In genomic region chr3:55690746-55691540, GRCh38 we compare ENCODE assay signal across 8 cellular contexts.
DNase-seq lines count a peak whose midpoint lies in the region; ATAC-seq, FAIRE-seq and TF ChIP-seq lines count a peak whose summit lies in the region.

No MANE protein-coding gene starts in this region.

- intact Hi-C loops in right cardiac atrium (cut with DNase I), result no loop called here

- no peaks in the 10 kb centered on the region for H3K36me3 ChIP-seq in kidney epithelial cell (ENCODE audit: control insufficient read depth, insufficient read depth, low read length)

- 72% methylated on average over 7 of the region's 7 CpGs for WGBS in right cardiac atrium

- FAIRE-seq in GM12891 (lab: Jason Lieb, UNC), result peak; percentile 95

- peak; percentile 56 for ATAC-seq in GM21619 (IDR thresholded peaks at IDR 0.05; ENCODE audit: unreplicated experiment)
- ATAC-seq in GM18873 (IDR thresholded peaks at IDR 0.05; ENCODE audit: low FRiP score, unreplicated experiment), result no peak
- no peak for ATAC-seq in right cardiac atrium

- no peaks in the 10 kb centered on the region for H3K27me3 ChIP-seq in kidney epithelial cell (ENCODE audit: control insufficient read depth, insufficient read depth, low read length)
- H3K27me3 ChIP-seq in right cardiac atrium (ENCODE audit: control insufficient read depth, insufficient read depth), result no peaks in the 10 kb centered on the region

- H3K4me3 ChIP-seq in kidney epithelial cell (ENCODE audit: low read depth, low read length) (no peak overlapping the region), right cardiac atrium (ENCODE audit: low read length) (no peak overlapping the region)

- no peaks in the 10 kb centered on the region for H3K9me3 ChIP-seq in right cardiac atrium (ENCODE audit: control insufficient read depth, low read length)

- no peak for TF ChIP-seq POLR2A in GM12891 (IDR thresholded peaks at IDR 0.05; ENCODE audit: low read depth, low read length)

- peaks cover 2% of the 10 kb centered on the region for H3K4me1 ChIP-seq in right cardiac atrium (ENCODE audit: control insufficient read depth, insufficient read depth, low read length)

- TF ChIP-seq CTCF in kidney epithelial cell (IDR thresholded peaks at IDR 0.05; ENCODE audit: insufficient read depth, low read length, poor library complexity, severe bottlenecking), result no peak

- no peak for DNase-seq in GM12891 (ENCODE audit: insufficient read length, low spot score)
- DNase-seq in NCI-H2171 (lab: John Stamatoyannopoulos, UW), result peak; percentile 33
- DNase-seq in kidney epithelial cell (ENCODE audit: low read depth), result peak; percentile 21
- no peak for DNase-seq in AG08396 (ENCODE audit: low spot score)
- no peak for DNase-seq in T-helper 1 cell
- no peak for DNase-seq in right cardiac atrium

- H3K27ac ChIP-seq in right cardiac atrium (ENCODE audit: low read length), result no peak overlapping the region

TF ChIP-seq in GM12891, 5 proteins besides CTCF, POLR2A, EP300 and RAD21:
- TF ChIP-seq POU2F2 (IDR thresholded peaks at IDR 0.05; ENCODE audit: low read depth, low read length) (no peak), TAF1 (IDR thresholded peaks at IDR 0.05; ENCODE audit: low read depth, low read length) (no peak), SPI1 (IDR thresholded peaks at IDR 0.05; ENCODE audit: low read depth, low read length) (peak; percentile 43; the same call in 1 of the 2 replicates), POLR2AphosphoS5 (IDR thresholded peaks at IDR 0.05; ENCODE audit: low read depth, low read length) (no peak), PAX5 (IDR thresholded peaks at IDR 0.05; ENCODE audit: insufficient read depth, low read length, severe bottlenecking) (no peak)
TF ChIP-seq in GM12891: peak in this region for 1.

Comparison
In these comparisons a context has a peak if more than half of its experiments do, and no peak if none do; other contexts are left out.
1. DNase-seq: peak in NCI-H2171 (single experiment) and kidney epithelial cell (single experiment); none in GM12891 (single experiment), AG08396 (single experiment), T-helper 1 cell (0 of 5) and right cardiac atrium (0 of 3).